ENCODE assay signal across 8 cellular contexts in genomic region chr5:178590141-178590923, GRCh38. TPM values are rescaled to one million over a fixed set of nuclear protein-coding genes. Genes with fewer than 3 reads are reported as not detected.
DNase-seq lines count a peak whose midpoint lies in the region; ATAC-seq, FAIRE-seq and TF ChIP-seq lines count a peak whose summit lies in the region.

COL23A1 (minus strand) TSS chr5:178590393.

- H3K4me1 Mint-ChIP-seq in activated naive CD8-positive, alpha-beta T cell treated with anti-CD3 and anti-CD28 coated beads for 36 hours, result peaks cover 5% of the 10 kb centered on the region

- H3K9me3 ChIP-seq in cardiac muscle cell (ENCODE audit: low read depth) (no peaks in the 10 kb centered on the region), pancreas (peaks cover 0 to 6% (median 2%) of the 10 kb centered on the region in 4 donors)

- DNase-seq in AG08395 (ENCODE audit: low spot score), result peak; percentile 61
- DNase-seq in OCI-M1 (lab: John Stamatoyannopoulos, UW), result peak; percentile 77
- peak; percentile 46 for DNase-seq in activated naive CD8-positive, alpha-beta T cell treated with anti-CD3 and anti-CD28 coated beads for 36 hours
- DNase-seq in cardiac muscle cell (ENCODE audit: low read depth in 1 of 2, low spot score in 1 of 2), result peak; percentile 60 to 90
- peak in 3 of 6 donors; percentile 36 to 66 (median 60) for DNase-seq in pancreas
- DNase-seq in SW480 (ENCODE audit: low spot score), result no peak

- no peaks in the 10 kb centered on the region for H3K36me3 ChIP-seq in cardiac muscle cell
- H3K36me3 ChIP-seq in pancreas, result no peaks in the 10 kb centered on the region

- no peak within 1 kb of the TSS for H3K27ac Mint-ChIP-seq in activated naive CD8-positive, alpha-beta T cell treated with anti-CD3 and anti-CD28 coated beads for 36 hours

- H3K4me3 Mint-ChIP-seq in activated naive CD8-positive, alpha-beta T cell treated with anti-CD3 and anti-CD28 coated beads for 36 hours, result peak within 1 kb of the TSS; percentile 68

- H3K27ac ChIP-seq in cardiac muscle cell, result peak within 1 kb of the TSS; percentile 62
- no peak within 1 kb of the TSS for H3K27ac ChIP-seq in pancreas

- H3K9me3 Mint-ChIP-seq in activated naive CD8-positive, alpha-beta T cell treated with anti-CD3 and anti-CD28 coated beads for 36 hours, result peaks cover 17% of the 10 kb centered on the region

- peaks cover 17% of the 10 kb centered on the region for H3K36me3 Mint-ChIP-seq in activated naive CD8-positive, alpha-beta T cell treated with anti-CD3 and anti-CD28 coated beads for 36 hours

- 1 to 2% methylated on average over 33 to 78 of the region's 78 CpGs for WGBS in pancreas, 2 donors

- ATAC-seq in GM21390 (IDR thresholded peaks at IDR 0.05; ENCODE audit: unreplicated experiment) (peak; percentile 49), pancreas (peak; percentile 43 to 87 (median 64)), HG03159 (IDR thresholded peaks at IDR 0.05; ENCODE audit: unreplicated experiment) (no peak)

- H3K27me3 ChIP-seq in cardiac muscle cell, result no peaks in the 10 kb centered on the region
- no peaks in the 10 kb centered on the region for H3K27me3 ChIP-seq in pancreas

- H3K4me3 ChIP-seq in cardiac muscle cell, result peak within 1 kb of the TSS; percentile 56
- peak within 1 kb of the TSS in 3 of 4 donors; percentile 17 to 48 (median 24) for H3K4me3 ChIP-seq in pancreas

- H3K4me1 ChIP-seq in cardiac muscle cell (ENCODE audit: low read depth) (peaks cover 12% of the 10 kb centered on the region), pancreas (no peaks in the 10 kb centered on the region)

- peak; percentile 82 for TF ChIP-seq CTCF in cardiac muscle cell (IDR thresholded peaks at IDR 0.05; ENCODE audit: low read depth, low read length)
- TF ChIP-seq CTCF in pancreas (IDR thresholded peaks at IDR 0.05), result peak in 3 of 4 donors; percentile 25 to 32 (median 28)

- no peak for FAIRE-seq in pancreas (lab: Jason Lieb, UNC)

- peaks cover 53% of the 10 kb centered on the region for H3K27me3 Mint-ChIP-seq in activated naive CD8-positive, alpha-beta T cell treated with anti-CD3 and anti-CD28 coated beads for 36 hours

- intact Hi-C loops in pancreas (cut with DNase I), result no loop called here

RNA-seq across cellular contexts. Expression of gene COL23A1, which starts in this region (rescaled TPM):
- total RNA-seq in activated naive CD8-positive, alpha-beta T cell treated with anti-CD3 and anti-CD28 coated beads for 36 hours, result under 1 TPM; 0.21 to 0.22 TPM
- total RNA-seq in cardiac muscle cell, result 19.7 and 43.0 TPM in 2 replicates
- 28.9 and 47.0 TPM in 2 replicates for polyA plus RNA-seq in cardiac muscle cell
- total RNA-seq in pancreas, result under 1 TPM in 4 of 6 donors, not detected in 2; 0.06 to 0.43 (median 0.31) TPM
- polyA plus RNA-seq in pancreas, result under 1 TPM; 0.30 to 0.68 TPM

Comparison
In these comparisons a context has a peak if more than half of its experiments do, and no peak if none do; other contexts are left out.
1. RNA of gene COL23A1 (total RNA-seq): 19.7 to 43.0 TPM in cardiac muscle cell; 0.06 to 0.43 TPM in pancreas and 0.21 to 0.22 TPM in activated naive CD8-positive, alpha-beta T cell treated with anti-CD3 and anti-CD28 coated beads for 36 hours; every median in the first group is over 10 times any median in the second.
2. RNA of gene COL23A1 (polyA plus RNA-seq): 28.9 to 47.0 TPM in cardiac muscle cell; 0.30 to 0.68 TPM in pancreas; every median in the first group is over 10 times any median in the second.
3. Peak in DNase-seq in activated naive CD8-positive, alpha-beta T cell treated with anti-CD3 and anti-CD28 coated beads for 36 hours; RNA of the gene not detected or under 1 TPM.
4. Peak in ATAC-seq and H3K4me3 ChIP-seq in pancreas; RNA of the gene not detected or under 1 TPM.